In the genomic region with DNA sequence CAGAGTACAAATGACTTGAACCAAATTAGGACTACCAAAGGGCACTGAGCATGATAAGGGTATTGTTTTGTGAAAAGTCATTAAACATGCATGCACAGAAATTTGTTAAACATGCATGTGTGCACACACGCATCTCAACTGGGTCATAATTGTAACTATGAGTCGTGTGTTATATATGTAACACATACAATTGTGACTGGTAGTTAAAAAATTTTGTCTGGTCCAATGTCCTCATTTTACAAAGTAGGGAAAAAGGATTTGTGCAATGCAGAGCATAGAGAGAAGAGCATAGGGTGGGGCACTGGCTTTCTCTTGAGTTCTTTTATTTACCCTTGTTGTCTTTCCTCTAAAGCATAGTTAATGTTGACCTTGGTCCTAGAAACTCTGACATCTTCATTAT, we compare ENCODE assay signal across 1 cellular context.
TF ChIP-seq lines count a peak whose summit lies in the region.

No MANE protein-coding gene starts in this region.

TF ChIP-seq in HepG2, 621 proteins besides CTCF, POLR2A, EP300 and RAD21 (continued from another document):
- TF ChIP-seq, protein P1, sequence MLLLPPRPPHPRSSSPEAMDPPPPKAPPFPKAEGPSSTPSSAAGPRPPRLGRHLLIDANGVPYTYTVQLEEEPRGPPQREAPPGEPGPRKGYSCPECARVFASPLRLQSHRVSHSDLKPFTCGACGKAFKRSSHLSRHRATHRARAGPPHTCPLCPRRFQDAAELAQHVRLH (CRISPR knock-in tag; IDR thresholded peaks at IDR 0.05; ENCODE audit: borderline replicate concordance, low read depth): 0 out of 2 replicates have a peak, but pooled peaks have one; percentile 2
- TF ChIP-seq ESRRA (CRISPR knock-in tag; IDR thresholded peaks at IDR 0.05; ENCODE audit: low read depth): 0 out of 2 replicates have a peak, but pooled peaks have one; percentile 17
- TF ChIP-seq ATF4 (CRISPR knock-in tag; IDR thresholded peaks at IDR 0.05): 0 out of 4 replicates have a peak, but pooled peaks of 1 of the 2 experiments have one; percentile 26
- TF ChIP-seq NFKBIZ (CRISPR knock-in tag; IDR thresholded peaks at IDR 0.05): no peak
- TF ChIP-seq FOXP4 (CRISPR knock-in tag; IDR thresholded peaks at IDR 0.05): 0 out of 2 replicates have a peak, but pooled peaks have one; percentile 3
- TF ChIP-seq KAT8 (CRISPR knock-in tag; IDR thresholded peaks at IDR 0.05): 0 out of 2 replicates have a peak, but pooled peaks have one; percentile 9
- TF ChIP-seq HDAC2 (CRISPR knock-in tag; IDR thresholded peaks at IDR 0.05): peak; percentile 10; the same call in 1 of the 2 replicates
